1 cellular context compared by ENCODE assay signal in genomic region chr9:137046094-137046787, GRCh38.
TF ChIP-seq lines count a peak whose summit lies in the region.

NPDC1 (minus strand) TSS chr9:137046177; CDS start chr9:137045989, 188 bp downstream.

TF ChIP-seq in HepG2, 621 proteins besides CTCF, POLR2A, EP300 and RAD21 (continued from another document and continues in another):
- 0 out of 2 replicates have a peak, but pooled peaks have one; percentile 96 for TF ChIP-seq FOXO4 (CRISPR knock-in tag; conservative IDR thresholded peaks at IDR 0.05)
- 0 out of 2 replicates have a peak, but pooled peaks have one; percentile 17 for TF ChIP-seq TAF1 (CRISPR knock-in tag; IDR thresholded peaks at IDR 0.05)
- peak; percentile 83 for TF ChIP-seq STAG1 (CRISPR knock-in tag; IDR thresholded peaks at IDR 0.05)
- TF ChIP-seq KLF16 (CRISPR knock-in tag; IDR thresholded peaks at IDR 0.05) = peak; percentile 30 to 67; a peak in 1 of 4 replicates
- TF ChIP-seq PAWR (CRISPR knock-in tag; IDR thresholded peaks at IDR 0.05; ENCODE audit: borderline replicate concordance) = no peak
- 0 out of 2 replicates have a peak, but pooled peaks have one; percentile 58 for TF ChIP-seq ZNF839 (CRISPR knock-in tag; IDR thresholded peaks at IDR 0.05; ENCODE audit: borderline replicate concordance)
- peak; percentile 35 for TF ChIP-seq HIVEP1 (CRISPR knock-in tag; IDR thresholded peaks at IDR 0.05)
- 0 out of 2 replicates have a peak, but pooled peaks have one; percentile 76 for TF ChIP-seq ZNF335 (CRISPR knock-in tag; IDR thresholded peaks at IDR 0.05)
- peak; percentile 50; the same call in 1 of the 2 replicates for TF ChIP-seq MYC (CRISPR knock-in tag; IDR thresholded peaks at IDR 0.05; ENCODE audit: borderline replicate concordance)
- TF ChIP-seq ATF4 (CRISPR knock-in tag; IDR thresholded peaks at IDR 0.05) = peak in 1 of 2 experiments; percentile 53; a peak in 1 of 4 replicates
- TF ChIP-seq BRCA1 (CRISPR knock-in tag; IDR thresholded peaks at IDR 0.05) = peak; percentile 93; the same call in 1 of the 2 replicates
- TF ChIP-seq HMGXB4 (CRISPR knock-in tag; IDR thresholded peaks at IDR 0.05; ENCODE audit: borderline replicate concordance in 1 of 2, low read depth in 1 of 2) = peak; percentile 83 to 84
- TF ChIP-seq TOPORS (CRISPR knock-in tag; IDR thresholded peaks at IDR 0.05) = 0 out of 2 replicates have a peak, but pooled peaks have one; percentile 51
- peak; percentile 75 for TF ChIP-seq RXRB (CRISPR knock-in tag; IDR thresholded peaks at IDR 0.05; ENCODE audit: borderline replicate concordance)
- peak; percentile 94; the same call in 1 of the 2 replicates for TF ChIP-seq ZNF558 (CRISPR knock-in tag; IDR thresholded peaks at IDR 0.05; ENCODE audit: borderline replicate concordance)
- TF ChIP-seq ZSCAN5A (CRISPR knock-in tag; IDR thresholded peaks at IDR 0.05; ENCODE audit: borderline replicate concordance) = peak; percentile 74; the same call in 1 of the 2 replicates
- 0 out of 2 replicates have a peak, but pooled peaks have one; percentile 25 for TF ChIP-seq DNMT3B (CRISPR knock-in tag; conservative IDR thresholded peaks at IDR 0.05)
- peak; percentile 73; the same call in 1 of the 2 replicates for TF ChIP-seq THAP8 (CRISPR knock-in tag; IDR thresholded peaks at IDR 0.05; ENCODE audit: borderline replicate concordance)
- TF ChIP-seq GATAD2A (CRISPR knock-in tag; IDR thresholded peaks at IDR 0.05) = peak; percentile 46; the same call in 1 of the 2 replicates
- peak; percentile 63; the same call in 1 of the 2 replicates for TF ChIP-seq GABPB1 (CRISPR knock-in tag; IDR thresholded peaks at IDR 0.05)
- TF ChIP-seq PATZ1 (CRISPR knock-in tag; IDR thresholded peaks at IDR 0.05) = peak; percentile 54
- TF ChIP-seq DRAP1 (CRISPR knock-in tag; IDR thresholded peaks at IDR 0.05) = 0 out of 2 replicates have a peak, but pooled peaks have one; percentile 23
- TF ChIP-seq ZNF746 (CRISPR knock-in tag; IDR thresholded peaks at IDR 0.05) = peak; percentile 66; the same call in 1 of the 2 replicates
- 0 out of 2 replicates have a peak, but pooled peaks have one; percentile 60 for TF ChIP-seq NFAT5 (CRISPR knock-in tag; IDR thresholded peaks at IDR 0.05)
- TF ChIP-seq ZSCAN29 (CRISPR knock-in tag; conservative IDR thresholded peaks at IDR 0.05) = 0 out of 2 replicates have a peak, but pooled peaks have one; percentile 14
- TF ChIP-seq IRF9 (CRISPR knock-in tag; IDR thresholded peaks at IDR 0.05; ENCODE audit: borderline replicate concordance) = peak; percentile 53; the same call in 1 of the 2 replicates
- peak; percentile 73; the same call in 1 of the 2 replicates for TF ChIP-seq KDM3A (CRISPR knock-in tag; IDR thresholded peaks at IDR 0.05; ENCODE audit: low read depth)
- TF ChIP-seq ZNF414 (CRISPR knock-in tag; IDR thresholded peaks at IDR 0.05) = peak; percentile 49; the same call in 1 of the 2 replicates
- TF ChIP-seq ZNF605 (CRISPR knock-in tag; IDR thresholded peaks at IDR 0.05) = peak; percentile 96
- peak; percentile 29; the same call in 1 of the 2 replicates for TF ChIP-seq SOX5 (CRISPR knock-in tag; IDR thresholded peaks at IDR 0.05; ENCODE audit: borderline replicate concordance)
- 0 out of 2 replicates have a peak, but pooled peaks have one; percentile 68 for TF ChIP-seq ZBTB26 (CRISPR knock-in tag; IDR thresholded peaks at IDR 0.05; ENCODE audit: borderline replicate concordance)
- peak; percentile 64; the same call in 1 of the 3 replicates for TF ChIP-seq MXI1 (IDR thresholded peaks at IDR 0.05; ENCODE audit: borderline replicate concordance, low read depth, low read length)
- peak; percentile 34 for TF ChIP-seq HNRNPLL (IDR thresholded peaks at IDR 0.05; ENCODE audit: low read depth, low read length, poor library complexity, severe bottlenecking)
- TF ChIP-seq XRCC5 (optimal IDR thresholded peaks at IDR 0.05; ENCODE audit: low read length) = peak; percentile 93
- peak; percentile 92 for TF ChIP-seq ZNF772 (CRISPR knock-in tag; IDR thresholded peaks at IDR 0.05)
- TF ChIP-seq IRF1 (CRISPR knock-in tag; IDR thresholded peaks at IDR 0.05; ENCODE audit: low read depth) = no peak
- peak; percentile 78 for TF ChIP-seq ZNF792 (CRISPR knock-in tag; IDR thresholded peaks at IDR 0.05)
- 0 out of 2 replicates have a peak, but pooled peaks have one; percentile 48 for TF ChIP-seq ZC3H13 (CRISPR knock-in tag; IDR thresholded peaks at IDR 0.05)
- TF ChIP-seq ZNF83 (CRISPR knock-in tag; IDR thresholded peaks at IDR 0.05; ENCODE audit: borderline replicate concordance) = 0 out of 2 replicates have a peak, but pooled peaks have one; percentile 43
- peak; percentile 66; the same call in 1 of the 2 replicates for TF ChIP-seq FOXK1 (CRISPR knock-in tag; IDR thresholded peaks at IDR 0.05; ENCODE audit: borderline replicate concordance, low read depth)
